Comparison of ENCODE assay signal across 11 cellular contexts in the genomic region with DNA sequence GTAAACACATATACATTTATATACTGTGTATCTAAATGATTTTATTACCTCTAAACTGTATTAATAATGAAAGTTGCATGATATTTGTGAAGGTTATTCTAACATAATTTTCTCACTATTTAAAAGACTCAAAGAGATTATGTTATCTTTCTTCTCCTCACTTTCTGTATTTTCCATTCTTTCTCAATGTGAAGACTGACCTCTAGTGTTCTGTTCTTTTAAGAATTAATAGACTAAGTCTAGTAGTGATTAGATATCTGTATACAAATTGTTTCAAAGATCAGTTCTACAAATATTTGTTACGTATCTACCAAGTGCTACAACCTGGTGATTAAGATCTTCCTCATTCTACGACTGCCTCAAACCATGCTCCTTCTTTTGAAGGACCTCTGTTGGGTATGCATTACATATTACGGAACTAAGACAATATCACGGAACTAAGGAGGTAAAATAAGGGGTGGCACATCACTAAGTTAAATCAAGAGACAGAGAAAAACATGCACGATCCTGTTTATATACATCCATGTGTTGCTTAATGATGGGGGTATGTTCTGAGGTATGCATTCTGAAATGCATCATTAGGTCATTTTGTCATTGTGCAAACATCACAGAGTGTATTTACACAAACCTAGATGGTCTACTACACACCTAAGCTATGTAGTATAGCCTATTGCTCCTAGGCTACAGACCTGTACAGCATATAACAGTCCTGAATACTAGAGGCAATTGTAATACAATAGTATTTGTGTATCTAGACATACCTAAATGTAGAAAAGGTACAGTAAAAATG.
DNase-seq lines count a peak whose midpoint lies in the region; ATAC-seq, FAIRE-seq and TF ChIP-seq lines count a peak whose summit lies in the region.
"Had no signal": no experiment of that assay in that cellular context is flagged by ENCODE, and none has a peak within 500 bp of the region (broad histone marks: within the 10 kb centered on the region; RNA-seq: fewer than 3 reads in every experiment).

No MANE protein-coding gene starts in this region.

- H3K4me3 ChIP-seq in Karpas-422 (ENCODE audit: low read length) (no peak overlapping the region), choroid plexus epithelial cell (ENCODE audit: low read depth, low read length) (no peak overlapping the region)

- no peak for ATAC-seq in HG03354 (IDR thresholded peaks at IDR 0.05; ENCODE audit: poor library complexity, severe bottlenecking, unreplicated experiment)
- ATAC-seq: WTC11 had no signal

- no peaks in the 10 kb centered on the region for H4K20me1 ChIP-seq in Karpas-422 (ENCODE audit: insufficient read depth, low read depth, low read length)

- peaks cover 19% of the 10 kb centered on the region for H3K4me1 ChIP-seq in Karpas-422 (ENCODE audit: low read length)

- no peak overlapping the region for H3K27ac ChIP-seq in C4-2B
- no peak overlapping the region; the same call in 1 of the 2 replicates for H3K27ac ChIP-seq in Karpas-422 (ENCODE audit: low read length)

- H3K36me3 ChIP-seq in Karpas-422 (ENCODE audit: insufficient read depth, low read length), result no peaks in the 10 kb centered on the region

- H3K9me2 ChIP-seq in Karpas-422 (replicated peaks; ENCODE audit: insufficient read depth, low read length), result no peaks in the 10 kb centered on the region

- H3K4me2 ChIP-seq in Karpas-422 (ENCODE audit: low read depth, low read length, poor library complexity, severe bottlenecking), result peak overlapping the region; percentile 51

- no peaks in the 10 kb centered on the region for H3K79me2 ChIP-seq in Karpas-422 (ENCODE audit: low read length)

- peak overlapping the region; percentile 11; the same call in 1 of the 2 replicates for H3K9ac ChIP-seq in Karpas-422 (ENCODE audit: low read length)

- no peaks in the 10 kb centered on the region for H3K27me3 ChIP-seq in Karpas-422 (ENCODE audit: low read length)

- no peak for FAIRE-seq in H54 (lab: Jason Lieb, UNC)
- FAIRE-seq in GM12891 (lab: Jason Lieb, UNC), result no peak

- DNase-seq in Karpas-422 (peak; percentile 63), choroid plexus epithelial cell (ENCODE audit: low read depth) (peak; percentile 35), myocyte (ENCODE audit: low read depth) (peak; percentile 9), DMS153 (lab: John Stamatoyannopoulos, UW) (no peak), H54 (ENCODE audit: insufficient read length, low spot score) (no peak), GM12891 (ENCODE audit: insufficient read length, low spot score) (no peak)
- DNase-seq: activated T-cell treated with anti-CD3 and anti-CD28 coated beads, Interleukin-2, amount 50 U/mL, for 24 hours; stimulated activated CD4-positive, alpha-beta T cell treated with anti-CD3 and anti-CD28 coated beads, Interleukin-15, amount 100 ng/mL, for 24 hours had no signal

- TF ChIP-seq CTCF in C4-2B (conservative IDR thresholded peaks at IDR 0.05) (peak; percentile 62), choroid plexus epithelial cell (conservative IDR thresholded peaks at IDR 0.05; ENCODE audit: low read depth, low read length) (peak; percentile 35)

- peak overlapping the region; percentile 67; the same call in 1 of the 2 replicates for H2AFZ ChIP-seq in Karpas-422 (ENCODE audit: low read length)

- no peak for TF ChIP-seq POLR2A in H54 (IDR thresholded peaks at IDR 0.05; ENCODE audit: low read depth, low read length)
- no peak for TF ChIP-seq POLR2A in GM12891 (IDR thresholded peaks at IDR 0.05; ENCODE audit: low read depth, low read length)

- H3K9me3 ChIP-seq in Karpas-422 (ENCODE audit: low read length), result no peaks in the 10 kb centered on the region

TF ChIP-seq in GM12891, 5 proteins besides CTCF, POLR2A, EP300 and RAD21:
- TF ChIP-seq PAX5 (IDR thresholded peaks at IDR 0.05; ENCODE audit: insufficient read depth, low read length, severe bottlenecking) (no peak), TAF1 (IDR thresholded peaks at IDR 0.05; ENCODE audit: low read depth, low read length) (no peak), POLR2AphosphoS5 (IDR thresholded peaks at IDR 0.05; ENCODE audit: low read depth, low read length) (no peak), POU2F2 (IDR thresholded peaks at IDR 0.05; ENCODE audit: low read depth, low read length) (no peak), SPI1 (IDR thresholded peaks at IDR 0.05; ENCODE audit: low read depth, low read length) (no peak)

Comparison
In these comparisons a context has a peak if more than half of its experiments do, and no peak if none do; other contexts are left out.
1. DNase-seq: peak in Karpas-422 (single experiment), choroid plexus epithelial cell (single experiment) and myocyte (single experiment); none in DMS153 (single experiment), H54 (single experiment) and GM12891 (single experiment).